11 cellular contexts compared by ENCODE assay signal in genomic region chr17:66791337-66791736, GRCh38. TPM values are rescaled to one million over a fixed set of nuclear protein-coding genes. Genes with fewer than 3 reads are reported as not detected.
DNase-seq lines count a peak whose midpoint lies in the region; ATAC-seq, FAIRE-seq and TF ChIP-seq lines count a peak whose summit lies in the region.
"Had no signal": no experiment of that assay in that cellular context is flagged by ENCODE, and none has a peak within 500 bp of the region (broad histone marks: within the 10 kb centered on the region; RNA-seq: fewer than 3 reads in every experiment).

No MANE protein-coding gene starts in this region.

- no peak for TF ChIP-seq CTCF in SU-DHL-6 (IDR thresholded peaks at IDR 0.05; ENCODE audit: insufficient read depth, low read length, poor library complexity, severe bottlenecking)
- TF ChIP-seq CTCF in upper lobe of right lung (IDR thresholded peaks at IDR 0.05) = no peak

- H3K9me3 ChIP-seq in SU-DHL-6 (ENCODE audit: insufficient read depth, low read length) (no peaks in the 10 kb centered on the region), upper lobe of right lung (no peaks in the 10 kb centered on the region)

- H3K4me1 ChIP-seq in upper lobe of right lung = peaks cover 4% of the 10 kb centered on the region

- H3F3A ChIP-seq in SU-DHL-6 (ENCODE audit: insufficient read depth) = peaks cover 41% of the 10 kb centered on the region

- peaks cover 4% of the 10 kb centered on the region for H3K4me1 Mint-ChIP-seq in activated naive CD4-positive, alpha-beta T cell treated with anti-CD3 and anti-CD28 coated beads, Interleukin-2, amount 50 U/mL, for 24 hours

- no peaks in the 10 kb centered on the region for H3K9me2 ChIP-seq in SU-DHL-6 (replicated peaks; ENCODE audit: insufficient read depth, low read length)

- H3K9me3 Mint-ChIP-seq in activated naive CD4-positive, alpha-beta T cell treated with anti-CD3 and anti-CD28 coated beads, Interleukin-2, amount 50 U/mL, for 24 hours = no peaks in the 10 kb centered on the region
- H3K9me3 Mint-ChIP-seq: natural killer cell had no signal

- H3K4me3 Mint-ChIP-seq in activated naive CD4-positive, alpha-beta T cell treated with anti-CD3 and anti-CD28 coated beads, Interleukin-2, amount 50 U/mL, for 24 hours = no peak overlapping the region
- H3K4me3 Mint-ChIP-seq: natural killer cell had no signal

- H2AFZ ChIP-seq in SU-DHL-6 (ENCODE audit: low read depth, low read length, severe bottlenecking) = no peak overlapping the region

- no peak for DNase-seq in activated naive CD4-positive, alpha-beta T cell (lab: John Stamatoyannopoulos, UW)
- no peak for DNase-seq in left cardiac atrium
- DNase-seq in upper lobe of right lung = no peak
- DNase-seq in stimulated activated CD4-positive, alpha-beta T cell treated with anti-CD3 and anti-CD28 coated beads, Interleukin-12 subunit alpha, Interleukin-12 subunit beta, amount 100 ng/mL, for 4 hours = no peak
- no peak for DNase-seq in GM19239 (ENCODE audit: insufficient read length, low spot score)
- DNase-seq in GM19240 (ENCODE audit: insufficient read length, low spot score) = no peak
- DNase-seq: foreskin fibroblast, natural killer cell, NCI-H524 had no signal

- no peaks in the 10 kb centered on the region for H3K27me3 Mint-ChIP-seq in activated naive CD4-positive, alpha-beta T cell treated with anti-CD3 and anti-CD28 coated beads, Interleukin-2, amount 50 U/mL, for 24 hours

- H3K4me3 ChIP-seq in SU-DHL-6 (ENCODE audit: insufficient read depth, low read length, poor library complexity, severe bottlenecking) = no peak overlapping the region
- H3K4me3 ChIP-seq in upper lobe of right lung = no peak overlapping the region

- peak overlapping the region; percentile 99 for H3K27ac ChIP-seq in SU-DHL-6 (ENCODE audit: low read depth, low read length)
- no peak overlapping the region for H3K27ac ChIP-seq in upper lobe of right lung

- intact Hi-C loops in left cardiac atrium (cut with DNase I) (no loop called here), upper lobe of right lung (cut with DNase I) (no loop called here)

- H3K4me2 ChIP-seq in SU-DHL-6 (ENCODE audit: low read depth, low read length, poor library complexity, severe bottlenecking) = peak overlapping the region; percentile 54

- H3K79me2 ChIP-seq in SU-DHL-6 (ENCODE audit: insufficient read depth, low read length) = no peaks in the 10 kb centered on the region

- H4K20me1 ChIP-seq in SU-DHL-6 (ENCODE audit: low read depth, low read length) = no peaks in the 10 kb centered on the region

- no peak for FAIRE-seq in GM19239 (lab: Jason Lieb, UNC)

- ATAC-seq in left cardiac atrium (peak; percentile 53 to 64), upper lobe of right lung (peak; percentile 79)

- H3K36me3 Mint-ChIP-seq in activated naive CD4-positive, alpha-beta T cell treated with anti-CD3 and anti-CD28 coated beads, Interleukin-2, amount 50 U/mL, for 24 hours = peaks cover 21% of the 10 kb centered on the region
- H3K36me3 Mint-ChIP-seq: natural killer cell had no signal

- peak overlapping the region; percentile 53 for H3K27ac Mint-ChIP-seq in activated naive CD4-positive, alpha-beta T cell treated with anti-CD3 and anti-CD28 coated beads, Interleukin-2, amount 50 U/mL, for 24 hours

- H3K9ac ChIP-seq in SU-DHL-6 (ENCODE audit: low read length) = peak overlapping the region; percentile 44

- H3K27me3 ChIP-seq in SU-DHL-6 (ENCODE audit: low read length) (no peaks in the 10 kb centered on the region), upper lobe of right lung (no peaks in the 10 kb centered on the region)

- H3K36me3 ChIP-seq in SU-DHL-6 (ENCODE audit: low read length) (peaks cover 20% of the 10 kb centered on the region), upper lobe of right lung (peaks cover 38% of the 10 kb centered on the region)

RNA-seq across cellular contexts. Expression of gene CACNG5, which starts 43.6 kb away (rescaled TPM):
- total RNA-seq in left cardiac atrium (not detected), upper lobe of right lung (not detected)
- total RNA-seq: natural killer cell had no signal
